ENCODE assay signal across 13 cellular contexts in the genomic region with DNA sequence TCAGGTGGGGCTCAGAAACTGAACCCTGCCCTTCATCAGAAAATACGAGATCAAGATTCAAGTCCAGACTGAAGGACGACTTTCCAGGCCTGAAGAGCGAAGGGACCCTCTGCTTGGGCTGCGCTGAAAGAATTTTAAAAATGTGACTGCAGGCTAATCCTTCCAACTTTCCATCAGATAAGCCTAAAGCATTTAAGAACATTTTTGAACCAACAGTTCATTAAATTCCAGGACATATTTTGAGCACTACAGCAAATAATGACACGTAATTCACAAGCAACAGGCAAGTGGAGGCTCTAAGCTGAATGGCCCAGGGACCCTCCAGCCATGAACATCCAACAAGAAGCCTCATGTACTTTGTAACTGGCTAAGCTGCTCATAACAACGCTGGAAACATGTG.
"Had no signal": no experiment of that assay in that cellular context is flagged by ENCODE, and none has a peak within 500 bp of the region (broad histone marks: within the 10 kb centered on the region; RNA-seq: fewer than 3 reads in every experiment).

No MANE protein-coding gene starts in this region.

- H3K4me1 ChIP-seq: right atrium auricular region had no signal

- H3K4me3 ChIP-seq: cardiac muscle cell, dorsolateral prefrontal cortex, right atrium auricular region, upper lobe of left lung had no signal

- H3K27ac ChIP-seq: cardiac muscle cell, dorsolateral prefrontal cortex, right atrium auricular region had no signal

- DNase-seq: activated CD4-positive, alpha-beta T cell treated with anti-CD3 and anti-CD28 coated beads, Interleukin-2, amount 10 ng/mL, durations not matched to agents 24 days and 14 days; activated CD8-positive, alpha-beta T cell treated with anti-CD3 and anti-CD28 coated beads for 36 hours; activated naive CD4-positive, alpha-beta T cell treated with Interleukin-2 at 50 U/mL for 16 hours; activated T-cell treated with anti-CD3 and anti-CD28 coated beads, Interleukin-2, amount 50 U/mL, for 1 hour; foreskin fibroblast; left cardiac atrium; stimulated activated CD4-positive, alpha-beta T cell treated with anti-CD3 and anti-CD28 coated beads, Interleukin-2, amount 100 ng/mL, for 24 hours; stimulated activated naive CD4-positive, alpha-beta T cell treated with Interleukin-2 at 50 U/mL for 16 hours; substantia nigra had no signal

- H3K9me3 ChIP-seq: right atrium auricular region, upper lobe of left lung had no signal

- H3K27me3 ChIP-seq: cardiac muscle cell, dorsolateral prefrontal cortex, right atrium auricular region, upper lobe of left lung had no signal

- H3K36me3 ChIP-seq: cardiac muscle cell, right atrium auricular region, upper lobe of left lung had no signal
